20 cellular contexts compared by ENCODE assay signal in genomic region chrX:50769389-50770063, GRCh38. TPM values are rescaled to one million over a fixed set of nuclear protein-coding genes. Genes with fewer than 3 reads are reported as not detected.
DNase-seq lines count a peak whose midpoint lies in the region; ATAC-seq, FAIRE-seq and TF ChIP-seq lines count a peak whose summit lies in the region.
"Had no signal": no experiment of that assay in that cellular context is flagged by ENCODE, and none has a peak within 500 bp of the region (broad histone marks: within the 10 kb centered on the region; RNA-seq: fewer than 3 reads in every experiment).

No MANE protein-coding gene starts in this region.

- no peak for TF ChIP-seq POLR2A in Peyer's patch (IDR thresholded peaks at IDR 0.05)

- H3K27me3 Mint-ChIP-seq in activated CD4-positive, alpha-beta memory T cell treated with anti-CD3 and anti-CD28 coated beads, Interleukin-2, amount 10 ng/mL, durations not matched to agents 7 days and 5 days, result no peaks in the 10 kb centered on the region

- FAIRE-seq in colon (lab: Jason Lieb, UNC) (peak; percentile 24), small intestine (lab: Jason Lieb, UNC) (no peak)

- H3K27ac ChIP-seq in Peyer's patch (peak overlapping the region in 2 of 4 donors; percentile 31 to 46), lower lobe of right lung (peak overlapping the region; percentile 58), small intestine (ENCODE audit: low read depth in 1 of 2, low read length in 1 of 2) (peak overlapping the region; percentile 20 to 82), neuronal stem cell (replicated peaks; ENCODE audit: low read length) (no peak overlapping the region)
- H3K27ac ChIP-seq: neural progenitor cell, stomach had no signal

- H2AK5ac ChIP-seq in neuronal stem cell (ENCODE audit: low read depth, low read length), result no peak overlapping the region

- H3K9me3 Mint-ChIP-seq in activated CD4-positive, alpha-beta memory T cell treated with anti-CD3 and anti-CD28 coated beads, Interleukin-2, amount 10 ng/mL, durations not matched to agents 7 days and 5 days, result no peaks in the 10 kb centered on the region
- H3K9me3 Mint-ChIP-seq: activated naive CD8-positive, alpha-beta T cell treated with anti-CD3 and anti-CD28 coated beads for 36 hours; GM23338; IgD-negative memory B cell; neural progenitor cell had no signal

- H3K4me1 Mint-ChIP-seq in activated CD4-positive, alpha-beta memory T cell treated with anti-CD3 and anti-CD28 coated beads, Interleukin-2, amount 10 ng/mL, durations not matched to agents 7 days and 5 days, result no peaks in the 10 kb centered on the region
- H3K4me1 Mint-ChIP-seq: activated naive CD8-positive, alpha-beta T cell treated with anti-CD3 and anti-CD28 coated beads for 36 hours; IgD-negative memory B cell; neural progenitor cell had no signal

- H3K27me3 ChIP-seq in Peyer's patch (no peaks in the 10 kb centered on the region), lower lobe of right lung (ENCODE audit: low read depth) (no peaks in the 10 kb centered on the region), small intestine (ENCODE audit: control insufficient read depth in 2 of 2, insufficient read depth in 2 of 2, low read length in 2 of 2) (no peaks in the 10 kb centered on the region), neuronal stem cell (ENCODE audit: control insufficient read depth in 3 of 3, insufficient read depth in 3 of 3, low read depth in 1 of 3, low read length in 3 of 3) (no peaks in the 10 kb centered on the region)
- H3K27me3 ChIP-seq: neural progenitor cell, stomach had no signal

- TF ChIP-seq CTCF in Peyer's patch (IDR thresholded peaks at IDR 0.05) (no peak), lower lobe of right lung (IDR thresholded peaks at IDR 0.05) (no peak)

- no peaks in the 10 kb centered on the region for H3K9me3 ChIP-seq in Peyer's patch
- no peaks in the 10 kb centered on the region for H3K9me3 ChIP-seq in lower lobe of right lung
- H3K9me3 ChIP-seq in small intestine (ENCODE audit: control insufficient read depth, low read depth), result no peaks in the 10 kb centered on the region
- H3K9me3 ChIP-seq in neuronal stem cell (replicated peaks in 1 of 2; ENCODE audit: control insufficient read depth in 2 of 2, insufficient read depth in 1 of 2, low read depth in 1 of 2, low read length in 2 of 2), result no peaks in the 10 kb centered on the region
- H3K9me3 ChIP-seq: stomach had no signal

- no peak overlapping the region for H2BK12ac ChIP-seq in neuronal stem cell (ENCODE audit: low read length)

- H3K4ac ChIP-seq in neuronal stem cell (ENCODE audit: low read length), result no peak overlapping the region

- H2BK120ac ChIP-seq in neuronal stem cell (ENCODE audit: low read depth, low read length), result no peak overlapping the region

- POLR2A ChIA-PET in activated CD4-positive, alpha-beta memory T cell treated with anti-CD3 and anti-CD28 coated beads, Interleukin-2, amount 10 ng/mL, durations not matched to agents 7 days and 5 days (lab: Charles Lee), result no interaction called here

- 29 to 67% (median 51%) methylated on average over 5 of the region's 5 CpGs for WGBS in small intestine, 3 donors
- WGBS in neuronal stem cell (ENCODE audit: extremely low coverage in 2 of 2, insufficient read length in 2 of 2, insufficient replicate concordance in 1 of 2), 2 donors, result no CpG with 5 or more reads among the region's 5 CpGs

- no peak overlapping the region for H4K8ac ChIP-seq in neuronal stem cell (ENCODE audit: low read depth, low read length)

- H3K4me1 ChIP-seq in Peyer's patch, result no peaks in the 10 kb centered on the region
- H3K4me1 ChIP-seq in lower lobe of right lung, result no peaks in the 10 kb centered on the region
- H3K4me1 ChIP-seq in small intestine (ENCODE audit: control insufficient read depth in 2 of 2, insufficient read depth in 1 of 2, low read depth in 1 of 2, low read length in 1 of 2), result peaks cover 0 to 3% of the 10 kb centered on the region in 2 donors
- no peaks in the 10 kb centered on the region for H3K4me1 ChIP-seq in neuronal stem cell (ENCODE audit: control insufficient read depth in 2 of 2, insufficient read depth in 1 of 2, low read depth in 1 of 2, low read length in 2 of 2)
- H3K4me1 ChIP-seq: neural progenitor cell, stomach had no signal

- H2BK5ac ChIP-seq in neuronal stem cell (ENCODE audit: low read length), result no peak overlapping the region

- H3K36me3 Mint-ChIP-seq in activated CD4-positive, alpha-beta memory T cell treated with anti-CD3 and anti-CD28 coated beads, Interleukin-2, amount 10 ng/mL, durations not matched to agents 7 days and 5 days (ENCODE audit: low read depth), result no peaks in the 10 kb centered on the region
- H3K36me3 Mint-ChIP-seq: activated naive CD8-positive, alpha-beta T cell treated with anti-CD3 and anti-CD28 coated beads for 36 hours; IgD-negative memory B cell; neural progenitor cell had no signal

- no peak overlapping the region for H3K27ac Mint-ChIP-seq in activated CD4-positive, alpha-beta memory T cell treated with anti-CD3 and anti-CD28 coated beads, Interleukin-2, amount 10 ng/mL, durations not matched to agents 7 days and 5 days
- H3K27ac Mint-ChIP-seq: activated naive CD8-positive, alpha-beta T cell treated with anti-CD3 and anti-CD28 coated beads for 36 hours; GM23338; IgD-negative memory B cell; neural progenitor cell had no signal

- DNase-seq in Peyer's patch, result peak in 2 of 3 donors; percentile 56 to 70
- no peak for DNase-seq in lower lobe of right lung
- peak; percentile 86 for DNase-seq in small intestine
- DNase-seq in activated effector memory CD4-positive, alpha-beta T cell treated with anti-CD3 and anti-CD28 coated beads, Interleukin-2, amount 50 U/mL, for 16 hours, result no peak
- no peak for DNase-seq in activated CD4-positive, alpha-beta memory T cell treated with anti-CD3 and anti-CD28 coated beads, Interleukin-2, amount 10 ng/mL, durations not matched to agents 7 days and 5 days
- DNase-seq in neuronal stem cell (ENCODE audit: low spot score), result no peak
- DNase-seq: activated CD4-positive, alpha-beta T cell treated with anti-CD3 and anti-CD28 coated beads for 4 hours; activated naive CD8-positive, alpha-beta T cell treated with anti-CD3 and anti-CD28 coated beads for 36 hours; DND-41; erythroblast; NCI-H1105; SHP77; stimulated activated CD4-positive, alpha-beta T cell treated with anti-CD3 and anti-CD28 coated beads, Interleukin-12 subunit alpha, Interleukin-12 subunit beta, amount 100 ng/mL, for 4 hours; stomach; T-helper 9 cell had no signal

- H3K36me3 ChIP-seq in Peyer's patch (no peaks in the 10 kb centered on the region), lower lobe of right lung (no peaks in the 10 kb centered on the region), small intestine (ENCODE audit: control insufficient read depth in 2 of 2, insufficient read depth in 2 of 2, low read length in 2 of 2) (no peaks in the 10 kb centered on the region), neuronal stem cell (replicated peaks in 1 of 2; ENCODE audit: control insufficient read depth in 2 of 2, insufficient read depth in 2 of 2, low read length in 2 of 2) (no peaks in the 10 kb centered on the region)
- H3K36me3 ChIP-seq: neural progenitor cell, stomach had no signal

- no peaks in the 10 kb centered on the region for H3K79me1 ChIP-seq in neuronal stem cell (ENCODE audit: low read depth, low read length)

- H3K23ac ChIP-seq in neuronal stem cell (ENCODE audit: low read depth, low read length, poor library complexity), result no peak overlapping the region

- H4K91ac ChIP-seq in neuronal stem cell (ENCODE audit: low read depth, low read length, poor library complexity), result no peak overlapping the region

- no peak overlapping the region for H3K4me2 ChIP-seq in neuronal stem cell (ENCODE audit: insufficient read depth, low read length, poor library complexity, severe bottlenecking)
- H3K4me2 ChIP-seq: GM23338, neural progenitor cell had no signal

- no peak overlapping the region for H3K14ac ChIP-seq in neuronal stem cell (ENCODE audit: low read length)

- H2BK15ac ChIP-seq in neuronal stem cell (ENCODE audit: low read length), result no peak overlapping the region

- H3K9ac ChIP-seq in neuronal stem cell (ENCODE audit: low read depth, low read length, poor library complexity), result no peak overlapping the region
- H3K9ac ChIP-seq: neural progenitor cell had no signal

- H3K4me3 Mint-ChIP-seq in activated CD4-positive, alpha-beta memory T cell treated with anti-CD3 and anti-CD28 coated beads, Interleukin-2, amount 10 ng/mL, durations not matched to agents 7 days and 5 days, result no peak overlapping the region
- H3K4me3 Mint-ChIP-seq: activated naive CD8-positive, alpha-beta T cell treated with anti-CD3 and anti-CD28 coated beads for 36 hours; GM23338; IgD-negative memory B cell; neural progenitor cell had no signal

- no peak overlapping the region for H3K18ac ChIP-seq in neuronal stem cell (ENCODE audit: low read length)

- ATAC-seq in lower lobe of right lung (peak; percentile 80 to 92), GM21381 (IDR thresholded peaks at IDR 0.05; ENCODE audit: unreplicated experiment) (no peak)
- ATAC-seq: GM23338 had no signal

- H2AFZ ChIP-seq in neuronal stem cell (ENCODE audit: low read length), result no peak overlapping the region
- H2AFZ ChIP-seq: GM23338, neural progenitor cell had no signal

- intact Hi-C loops in lower lobe of right lung (cut with DNase I), result no loop called here

- H3K4me3 ChIP-seq in Peyer's patch, result no peak overlapping the region
- H3K4me3 ChIP-seq in lower lobe of right lung, result no peak overlapping the region
- H3K4me3 ChIP-seq in small intestine (ENCODE audit: low read depth in 1 of 2, low read length in 2 of 2), result no peak overlapping the region
- no peak overlapping the region for H3K4me3 ChIP-seq in neuronal stem cell (ENCODE audit: low read length in 2 of 2)
- H3K4me3 ChIP-seq: GM23338, neural progenitor cell, stomach had no signal

- CTCF ChIA-PET in activated CD4-positive, alpha-beta memory T cell treated with anti-CD3 and anti-CD28 coated beads, Interleukin-2, amount 10 ng/mL, durations not matched to agents 7 days and 5 days (lab: Charles Lee), result no interaction called here

RNA-seq across cellular contexts. Expression of gene SHROOM4, which starts 44.5 kb away (rescaled TPM):
- total RNA-seq in Peyer's patch (10 to 100 TPM in 1 of 4 donors, 1 to 10 TPM in 3; 3.3 to 10.0 (median 8.9) TPM), lower lobe of right lung (33.2 TPM)
- 1 to 10 TPM in 1 of 3 donors, under 1 TPM in 2; under 0.01 to 3.1 (median 0.54) TPM for polyA plus RNA-seq in small intestine
- not detected for total RNA-seq in activated CD4-positive, alpha-beta memory T cell treated with anti-CD3 and anti-CD28 coated beads, Interleukin-2, amount 10 ng/mL, durations not matched to agents 7 days and 5 days
- 1.7 TPM for polyA plus RNA-seq in neuronal stem cell (2013, experiment 1 of 2)
- polyA plus RNA-seq in neuronal stem cell (2013, experiment 2 of 2), result 1.8 TPM
- total RNA-seq: activated naive CD8-positive, alpha-beta T cell treated with anti-CD3 and anti-CD28 coated beads for 36 hours had no signal
- polyA plus RNA-seq: IgD-negative memory B cell had no signal

Comparison
In these comparisons a context has a peak if more than half of its experiments do, and no peak if none do; other contexts are left out.
1. DNase-seq: peak in Peyer's patch (2 of 3) and small intestine (single experiment); none in lower lobe of right lung (single experiment), activated effector memory CD4-positive, alpha-beta T cell treated with anti-CD3 and anti-CD28 coated beads, Interleukin-2, amount 50 U/mL, for 16 hours (single experiment), activated CD4-positive, alpha-beta memory T cell treated with anti-CD3 and anti-CD28 coated beads, Interleukin-2, amount 10 ng/mL, durations not matched to agents 7 days and 5 days (single experiment) and neuronal stem cell (single experiment).
2. RNA of gene SHROOM4, which starts 44.5 kb away (total RNA-seq): 33.2 TPM in lower lobe of right lung (single experiment) and 3.3 to 10.0 TPM in Peyer's patch; not detected in activated CD4-positive, alpha-beta memory T cell treated with anti-CD3 and anti-CD28 coated beads, Interleukin-2, amount 10 ng/mL, durations not matched to agents 7 days and 5 days; every median in the first group is over 4 times any median in the second.